ENCODE assay signal across 13 cellular contexts in genomic region chr20:16491277-16491912, GRCh38.
DNase-seq lines count a peak whose midpoint lies in the region; ATAC-seq, FAIRE-seq and TF ChIP-seq lines count a peak whose summit lies in the region.
"Had no signal": no experiment of that assay in that cellular context is flagged by ENCODE, and none has a peak within 500 bp of the region (broad histone marks: within the 10 kb centered on the region; RNA-seq: fewer than 3 reads in every experiment).

No MANE protein-coding gene starts in this region.

- H3K4me1 ChIP-seq in BLaER1 (peaks cover 24% of the 10 kb centered on the region), neural progenitor cell (peaks cover 10% of the 10 kb centered on the region)

- no peaks in the 10 kb centered on the region for H4K20me1 ChIP-seq in BLaER1
- H4K20me1 ChIP-seq in neural progenitor cell (ENCODE audit: low read depth), result no peaks in the 10 kb centered on the region

- H3K9ac ChIP-seq in BLaER1 (peak overlapping the region; percentile 46), neural progenitor cell (no peak overlapping the region)

- peaks cover 10% of the 10 kb centered on the region for H3K36me3 Mint-ChIP-seq in neural progenitor cell
- no peaks in the 10 kb centered on the region for H3K36me3 Mint-ChIP-seq in activated naive CD4-positive, alpha-beta T cell treated with anti-CD3 and anti-CD28 coated beads, Interleukin-2, amount 10 ng/mL, durations not matched to agents 7 days and 5 days

- no peak for TF ChIP-seq CTCF in neural progenitor cell (IDR thresholded peaks at IDR 0.05)

- peak overlapping the region; percentile 74 for H3K4me2 ChIP-seq in BLaER1
- no peak overlapping the region for H3K4me2 ChIP-seq in neural progenitor cell

- DNase-seq in left cardiac atrium (peak; percentile 21), neural progenitor cell (ENCODE audit: low spot score) (no peak), RCC 7860 (ENCODE audit: low spot score) (no peak)
- DNase-seq in activated naive CD4-positive, alpha-beta T cell treated with anti-CD3 and anti-CD28 coated beads, Interleukin-2, amount 10 ng/mL, durations not matched to agents 7 days and 5 days, result no peak
- DNase-seq: activated T-cell treated with anti-CD3 and anti-CD28 coated beads, Interleukin-2, amount 50 U/mL, for 24 hours; heart right ventricle; NCI-H524; T-helper 17 cell had no signal

- H3F3A ChIP-seq in neural progenitor cell (ENCODE audit: low read depth), result no peaks in the 10 kb centered on the region

- H3K27ac ChIP-seq in BLaER1, result peak overlapping the region; percentile 68
- H3K27ac ChIP-seq in neural progenitor cell, result no peak overlapping the region
- H3K27ac ChIP-seq: heart right ventricle had no signal

- H3K79me2 ChIP-seq in neural progenitor cell (ENCODE audit: low read depth), result no peaks in the 10 kb centered on the region

- no peak overlapping the region for H2AFZ ChIP-seq in neural progenitor cell (replicated peaks)

- 0 out of 2 replicates have a peak, but pooled peaks cover 4% of the 10 kb centered on the region for H3K9me3 ChIP-seq in BLaER1
- no peaks in the 10 kb centered on the region for H3K9me3 ChIP-seq in neural progenitor cell (ENCODE audit: low read depth)
- H3K9me3 ChIP-seq: heart right ventricle had no signal

- CTCF ChIA-PET in activated naive CD4-positive, alpha-beta T cell treated with anti-CD3 and anti-CD28 coated beads, Interleukin-2, amount 10 ng/mL, durations not matched to agents 7 days and 5 days (lab: Charles Lee), result no interaction called here

- no peaks in the 10 kb centered on the region for H3K9me3 Mint-ChIP-seq in neural progenitor cell
- no peaks in the 10 kb centered on the region for H3K9me3 Mint-ChIP-seq in activated naive CD4-positive, alpha-beta T cell treated with anti-CD3 and anti-CD28 coated beads, Interleukin-2, amount 10 ng/mL, durations not matched to agents 7 days and 5 days
- H3K9me3 Mint-ChIP-seq: activated T-cell treated with anti-CD3 and anti-CD28 coated beads, Interleukin-2, amount 50 U/mL, for 24 hours had no signal

- no peak for FAIRE-seq in RCC 7860 (lab: Jason Lieb, UNC)
- FAIRE-seq: GM12892 had no signal

- H3K4me3 Mint-ChIP-seq in neural progenitor cell, result no peak overlapping the region
- H3K4me3 Mint-ChIP-seq in activated naive CD4-positive, alpha-beta T cell treated with anti-CD3 and anti-CD28 coated beads, Interleukin-2, amount 10 ng/mL, durations not matched to agents 7 days and 5 days, result no peak overlapping the region
- H3K4me3 Mint-ChIP-seq: activated T-cell treated with anti-CD3 and anti-CD28 coated beads, Interleukin-2, amount 50 U/mL, for 24 hours; T-helper 17 cell had no signal

- H3K27me3 ChIP-seq in BLaER1, result no peaks in the 10 kb centered on the region
- H3K27me3 ChIP-seq in neural progenitor cell, result no peaks in the 10 kb centered on the region
- H3K27me3 ChIP-seq: heart right ventricle had no signal

- no peak overlapping the region for H3K27ac Mint-ChIP-seq in neural progenitor cell
- no peak overlapping the region for H3K27ac Mint-ChIP-seq in activated naive CD4-positive, alpha-beta T cell treated with anti-CD3 and anti-CD28 coated beads, Interleukin-2, amount 10 ng/mL, durations not matched to agents 7 days and 5 days
- H3K27ac Mint-ChIP-seq: activated T-cell treated with anti-CD3 and anti-CD28 coated beads, Interleukin-2, amount 50 U/mL, for 24 hours; T-helper 17 cell had no signal

- peaks cover 96% of the 10 kb centered on the region for H3K36me3 ChIP-seq in BLaER1
- no peaks in the 10 kb centered on the region for H3K36me3 ChIP-seq in neural progenitor cell

- ATAC-seq in GM19372 (IDR thresholded peaks at IDR 0.05; ENCODE audit: low read depth, unreplicated experiment) (peak; percentile 89), HG03469 (IDR thresholded peaks at IDR 0.05; ENCODE audit: unreplicated experiment) (peak; percentile 44), left cardiac atrium (peak in 1 of 2 donors; percentile 66), HG03095 (IDR thresholded peaks at IDR 0.05; ENCODE audit: unreplicated experiment) (no peak)
- ATAC-seq: T-helper 17 cell had no signal

- intact Hi-C loops in left cardiac atrium (cut with DNase I), result no loop called here

- H3K27me3 Mint-ChIP-seq in neural progenitor cell (ENCODE audit: insufficient read depth, low read depth), result no peaks in the 10 kb centered on the region
- no peaks in the 10 kb centered on the region for H3K27me3 Mint-ChIP-seq in activated naive CD4-positive, alpha-beta T cell treated with anti-CD3 and anti-CD28 coated beads, Interleukin-2, amount 10 ng/mL, durations not matched to agents 7 days and 5 days
- H3K27me3 Mint-ChIP-seq: activated T-cell treated with anti-CD3 and anti-CD28 coated beads, Interleukin-2, amount 50 U/mL, for 24 hours; T-helper 17 cell had no signal

- H3K4me1 Mint-ChIP-seq in neural progenitor cell, result peaks cover 5% of the 10 kb centered on the region
- H3K4me1 Mint-ChIP-seq in activated naive CD4-positive, alpha-beta T cell treated with anti-CD3 and anti-CD28 coated beads, Interleukin-2, amount 10 ng/mL, durations not matched to agents 7 days and 5 days, result no peaks in the 10 kb centered on the region
- H3K4me1 Mint-ChIP-seq: T-helper 17 cell had no signal

- H3K4me3 ChIP-seq in BLaER1 (peak overlapping the region; percentile 6; the same call in 1 of the 2 replicates), neural progenitor cell (no peak overlapping the region)
- H3K4me3 ChIP-seq: heart right ventricle had no signal
